8 cellular contexts compared by ENCODE assay signal in genomic region chr7:100874300-100874576, GRCh38. TPM values are rescaled to one million over a fixed set of nuclear protein-coding genes. Genes with fewer than 3 reads are reported as not detected.
DNase-seq lines count a peak whose midpoint lies in the region; ATAC-seq, FAIRE-seq and TF ChIP-seq lines count a peak whose summit lies in the region.

No MANE protein-coding gene starts in this region.

- no peaks in the 10 kb centered on the region for H3K9me3 ChIP-seq in testis

- H3K4me3 ChIP-seq in kidney epithelial cell (ENCODE audit: low read depth, low read length) (peak overlapping the region; percentile 85), testis (peak overlapping the region; percentile 76 to 99)

- ATAC-seq in esophagus mucosa = no peak

- no peak for TF ChIP-seq POLR2A in testis (IDR thresholded peaks at IDR 0.05)

- no peak for TF ChIP-seq CTCF in kidney epithelial cell (IDR thresholded peaks at IDR 0.05; ENCODE audit: insufficient read depth, low read length, poor library complexity, severe bottlenecking)
- no peak for TF ChIP-seq CTCF in testis (IDR thresholded peaks at IDR 0.05)

- no peak for FAIRE-seq in GM19239 (lab: Jason Lieb, UNC)

- peaks cover 27% of the 10 kb centered on the region for H3K4me1 ChIP-seq in testis

- H3K27me3 ChIP-seq in kidney epithelial cell (ENCODE audit: control insufficient read depth, insufficient read depth, low read length) (no peaks in the 10 kb centered on the region), testis (no peaks in the 10 kb centered on the region)

- WGBS in testis, 2 donors = 41 to 43% methylated on average over 7 to 8 of the region's 8 CpGs

- peak overlapping the region; percentile 99 for H3K27ac ChIP-seq in angular gyrus (ENCODE audit: low read depth, low read length)
- H3K27ac ChIP-seq in testis = peak overlapping the region; percentile 96

- H3K36me3 ChIP-seq in kidney epithelial cell (ENCODE audit: control insufficient read depth, insufficient read depth, low read length) (peaks cover 7% of the 10 kb centered on the region), testis (ENCODE audit: low read depth, missing control alignments) (no peaks in the 10 kb centered on the region)

- peak; percentile 57 for DNase-seq in NCI-H82 (lab: John Stamatoyannopoulos, UW)
- no peak for DNase-seq in NCI-H82 treated with DMSO at 0.1 percent for 48 hours (lab: John Stamatoyannopoulos, UW; ENCODE audit: unreplicated experiment)
- no peak for DNase-seq in kidney epithelial cell (ENCODE audit: low read depth)
- no peak for DNase-seq in testis
- DNase-seq in DMS79 treated with DMSO at 0.1 percent for 48 hours (lab: John Stamatoyannopoulos, UW) = no peak
- DNase-seq in GM19239 (ENCODE audit: insufficient read length, low spot score) = no peak

- intact Hi-C loops in testis (cut with DNase I; ENCODE audit: low total_unique reads) = no loop called here

RNA-seq across cellular contexts. Expression of gene SRRT, which starts 0.7 kb away (rescaled TPM):
- total RNA-seq in kidney epithelial cell = 65.9 and 67.9 TPM in 2 replicates
- total RNA-seq in testis = 100 to 1,000 TPM; 255 to 291 TPM
- 389 TPM for polyA plus RNA-seq in testis (ENCODE audit: insufficient read depth, low read depth, low replicate concordance)
- 63.5 TPM for total RNA-seq in esophagus mucosa

RNA-seq across cellular contexts. Expression of gene TRIP6, which starts 7.1 kb away (rescaled TPM):
- total RNA-seq in kidney epithelial cell (113 and 114 TPM in 2 replicates), testis (10 to 100 TPM; 46.8 to 99.6 TPM), esophagus mucosa (61.1 TPM)
- 49.8 TPM for polyA plus RNA-seq in testis (ENCODE audit: insufficient read depth, low read depth, low replicate concordance)

RNA-seq across cellular contexts. Expression of gene UFSP1, which starts 15.3 kb away (rescaled TPM):
- 1.6 and 4.3 TPM in 2 replicates for total RNA-seq in kidney epithelial cell
- 1 to 10 TPM; 3.0 to 4.2 TPM for total RNA-seq in testis
- 1.3 TPM for polyA plus RNA-seq in testis (ENCODE audit: insufficient read depth, low read depth, low replicate concordance)
- total RNA-seq in esophagus mucosa = 2.1 TPM

RNA-seq across cellular contexts. Expression of gene ACHE, which starts 21.4 kb away (rescaled TPM):
- total RNA-seq in kidney epithelial cell = 1.3 and 6.4 TPM in 2 replicates
- total RNA-seq in testis = 10 to 100 TPM in 1 of 2 donors, 1 to 10 TPM in 1; 9.8 to 10.5 TPM
- 5.1 TPM for polyA plus RNA-seq in testis (ENCODE audit: insufficient read depth, low read depth, low replicate concordance)
- 0.44 TPM for total RNA-seq in esophagus mucosa

RNA-seq across cellular contexts. Expression of gene SLC12A9, which starts 21.7 kb away (rescaled TPM):
- total RNA-seq in kidney epithelial cell (15.7 and 18.3 TPM in 2 replicates), testis (10 to 100 TPM; 13.8 to 18.9 TPM), esophagus mucosa (13.5 TPM)
- 12.8 TPM for polyA plus RNA-seq in testis (ENCODE audit: insufficient read depth, low read depth, low replicate concordance)
